ENCODE assay signal across 8 cellular contexts in the genomic region with DNA sequence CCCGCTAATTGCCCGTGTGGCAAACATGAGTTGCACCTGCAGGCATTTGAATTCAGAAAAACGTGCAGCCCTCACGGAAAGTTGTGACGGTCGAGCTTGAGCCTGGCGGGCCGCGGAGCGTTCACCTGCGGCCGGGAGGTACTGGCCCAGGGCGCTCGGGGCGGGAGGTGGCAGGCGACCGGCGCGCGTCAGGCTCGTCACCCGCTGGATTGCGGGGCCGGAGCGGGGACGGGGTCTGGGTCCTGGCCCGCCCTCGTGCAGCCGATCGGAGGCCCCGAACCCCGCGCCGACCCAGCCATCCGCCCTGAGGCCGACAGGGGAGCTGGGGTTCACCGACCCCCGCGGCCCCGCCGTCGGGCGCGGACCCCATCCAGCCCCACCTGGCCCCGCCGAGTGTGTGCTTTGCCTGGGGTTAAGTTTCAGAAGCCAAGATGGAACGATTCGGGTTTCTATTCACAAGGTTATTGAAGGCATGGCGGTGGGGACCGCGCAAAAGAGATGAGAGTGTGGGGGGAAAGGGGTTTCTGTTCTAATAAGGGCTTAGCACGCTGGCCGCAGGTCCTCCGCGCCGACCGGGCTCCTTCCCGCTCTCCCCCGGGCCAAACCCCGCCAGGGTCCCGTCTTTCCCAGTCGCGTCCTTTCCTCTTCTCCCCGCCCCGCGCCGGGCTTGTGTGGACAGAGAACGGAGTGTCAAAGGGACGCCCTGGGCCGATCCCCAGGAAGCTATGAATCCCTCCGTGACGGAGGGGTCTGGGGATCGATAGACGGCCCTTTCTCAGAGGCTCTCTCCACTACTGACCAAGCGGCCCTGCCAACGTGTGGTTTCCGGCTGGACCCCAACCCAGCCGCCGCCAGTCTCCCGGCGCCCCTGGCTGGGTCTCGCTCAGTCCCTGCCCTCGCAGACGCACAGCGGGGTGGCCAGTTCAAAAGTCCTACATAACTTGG. TPM values are rescaled to one million over a fixed set of nuclear protein-coding genes. Genes with fewer than 3 reads are reported as not detected.
DNase-seq lines count a peak whose midpoint lies in the region; ATAC-seq and TF ChIP-seq lines count a peak whose summit lies in the region.

No MANE protein-coding gene starts in this region.

- H3K4me3 Mint-ChIP-seq in CD8-positive, alpha-beta memory T cell = peak overlapping the region; percentile 87 to 93 (median 89)
- H3K4me3 Mint-ChIP-seq in WTC11 = peak overlapping the region; percentile 83

- H3K9me3 Mint-ChIP-seq in CD8-positive, alpha-beta memory T cell = no peaks in the 10 kb centered on the region
- H3K9me3 Mint-ChIP-seq in WTC11 = no peaks in the 10 kb centered on the region

- H3K4me3 ChIP-seq in CD8-positive, alpha-beta memory T cell (ENCODE audit: low read length) = peak overlapping the region; percentile 63
- H3K4me3 ChIP-seq in Jurkat, Clone E6-1 (ENCODE audit: low read length) = peak overlapping the region; percentile 67
- peak overlapping the region; percentile 66 for H3K4me3 ChIP-seq in effector memory CD4-positive, alpha-beta T cell (ENCODE audit: insufficient read depth, low read depth, low read length, poor library complexity, severe bottlenecking)
- peak overlapping the region; percentile 79 for H3K4me3 ChIP-seq in mesodermal cell (ENCODE audit: extremely low read depth, insufficient read depth, low read length, poor library complexity, severe bottlenecking)
- peak overlapping the region; percentile 70 for H3K4me3 ChIP-seq in suprapubic skin

- no peak for TF ChIP-seq EP300 in suprapubic skin (IDR thresholded peaks at IDR 0.05)

- H3K27ac Mint-ChIP-seq in CD8-positive, alpha-beta memory T cell = peak overlapping the region in 7 of 8 donors; percentile 63 to 90 (median 88)
- peak overlapping the region; percentile 99 for H3K27ac Mint-ChIP-seq in WTC11

- ATAC-seq in WTC11 (peak; percentile 4), GM19023 (IDR thresholded peaks at IDR 0.05; ENCODE audit: unreplicated experiment) (no peak), HG02852 (IDR thresholded peaks at IDR 0.05; ENCODE audit: unreplicated experiment) (no peak)

- H3K36me3 Mint-ChIP-seq in CD8-positive, alpha-beta memory T cell = peaks cover 0 to 8% (median 0%) of the 10 kb centered on the region in 3 donors
- no peaks in the 10 kb centered on the region for H3K36me3 Mint-ChIP-seq in WTC11

- peaks cover 40% of the 10 kb centered on the region for H3K27me3 ChIP-seq in CD8-positive, alpha-beta memory T cell (ENCODE audit: insufficient read depth, low read length, poor library complexity, severe bottlenecking)
- H3K27me3 ChIP-seq in effector memory CD4-positive, alpha-beta T cell (replicated peaks; ENCODE audit: control insufficient read depth, insufficient read depth, low read length, poor library complexity, severe bottlenecking) = peaks cover 36% of the 10 kb centered on the region
- peaks cover 56% of the 10 kb centered on the region for H3K27me3 ChIP-seq in suprapubic skin

- H3K27ac ChIP-seq in CD8-positive, alpha-beta memory T cell (ENCODE audit: low read depth, low read length) = no peak overlapping the region
- H3K27ac ChIP-seq in effector memory CD4-positive, alpha-beta T cell (ENCODE audit: insufficient read depth, low read length, poor library complexity, severe bottlenecking) = peak overlapping the region; percentile 12
- peak overlapping the region; percentile 91 for H3K27ac ChIP-seq in mesodermal cell (ENCODE audit: low read depth, low read length, severe bottlenecking)
- peak overlapping the region; percentile 86 for H3K27ac ChIP-seq in suprapubic skin

- DNase-seq in CD8-positive, alpha-beta memory T cell = peak; percentile 8 to 55 (median 29)
- no peak for DNase-seq in Jurkat, Clone E6-1 (ENCODE audit: low read depth, low spot score)
- DNase-seq in WTC11 (ENCODE audit: low spot score) (peak; percentile 68), suprapubic skin (ENCODE audit: low spot score in 2 of 2) (peak; percentile 77 to 82)
- DNase-seq in effector memory CD4-positive, alpha-beta T cell = no peak

- H3K4me1 ChIP-seq in CD8-positive, alpha-beta memory T cell (ENCODE audit: insufficient read depth, low read length) = peaks cover 26% of the 10 kb centered on the region
- peaks cover 17% of the 10 kb centered on the region for H3K4me1 ChIP-seq in effector memory CD4-positive, alpha-beta T cell (ENCODE audit: control insufficient read depth, insufficient read depth, low read length, poor library complexity, severe bottlenecking)
- peaks cover 10% of the 10 kb centered on the region for H3K4me1 ChIP-seq in mesodermal cell (ENCODE audit: control insufficient read depth, insufficient read depth, low read length, poor library complexity, severe bottlenecking)
- peaks cover 34% of the 10 kb centered on the region for H3K4me1 ChIP-seq in suprapubic skin

- WGBS in mesodermal cell (ENCODE audit: insufficient coverage in 2 of 2), 2 experiments = 1% methylated on average over 43 to 67 of the region's 85 CpGs
- WGBS in suprapubic skin = 2% methylated on average over 36 of the region's 85 CpGs

- H3K4me1 Mint-ChIP-seq in CD8-positive, alpha-beta memory T cell = peaks cover 31 to 49% (median 42%) of the 10 kb centered on the region in 3 donors
- H3K4me1 Mint-ChIP-seq in WTC11 = peaks cover 62% of the 10 kb centered on the region

- CTCF ChIA-PET in CD8-positive, alpha-beta memory T cell (lab: Charles Lee) = interaction anchor here (0.8 to 7.7 kb wide), 5 partner anchors 31 to 439 kb away, joined by 3 to 60 read pairs (median 4); a partner anchor contains a TSS
- CTCF ChIA-PET in WTC11 (lab: Charles Lee) = interaction anchor here (2.0 kb wide), 1 partner anchor 11 kb away, joined by 7 read pairs; no protein-coding TSS in a partner anchor

- no peaks in the 10 kb centered on the region for H3K9me3 ChIP-seq in CD8-positive, alpha-beta memory T cell (ENCODE audit: low read length)
- H3K9me3 ChIP-seq in effector memory CD4-positive, alpha-beta T cell (ENCODE audit: control insufficient read depth, low read length) = no peaks in the 10 kb centered on the region
- H3K9me3 ChIP-seq in mesodermal cell (ENCODE audit: control insufficient read depth, low read length) = no peaks in the 10 kb centered on the region
- no peaks in the 10 kb centered on the region for H3K9me3 ChIP-seq in suprapubic skin

- peaks cover 50 to 70% of the 10 kb centered on the region in 2 donors for H3K27me3 Mint-ChIP-seq in CD8-positive, alpha-beta memory T cell
- peaks cover 28% of the 10 kb centered on the region for H3K27me3 Mint-ChIP-seq in WTC11 (ENCODE audit: low read depth)

- TF ChIP-seq CTCF in WTC11 (IDR thresholded peaks at IDR 0.05) (no peak), suprapubic skin (IDR thresholded peaks at IDR 0.05) (no peak)

- TF ChIP-seq POLR2A in suprapubic skin (IDR thresholded peaks at IDR 0.05) = no peak

- H3K36me3 ChIP-seq in CD8-positive, alpha-beta memory T cell (ENCODE audit: insufficient read depth, low read length) = no peaks in the 10 kb centered on the region
- no peaks in the 10 kb centered on the region for H3K36me3 ChIP-seq in effector memory CD4-positive, alpha-beta T cell (ENCODE audit: control insufficient read depth, insufficient read depth, low read length)
- H3K36me3 ChIP-seq in mesodermal cell (ENCODE audit: control insufficient read depth, insufficient read depth, low read length) (peaks cover 8% of the 10 kb centered on the region), suprapubic skin (no peaks in the 10 kb centered on the region)

- POLR2A ChIA-PET in CD8-positive, alpha-beta memory T cell (lab: Charles Lee) = interaction anchor here (1.0 to 1.7 kb wide), 3 partner anchors 8 to 209 kb away, joined by 3 to 5 read pairs (median 3); a partner anchor contains a TSS
- POLR2A ChIA-PET in WTC11 (lab: Charles Lee) = interaction anchor here (0.7 to 1.4 kb wide), 3 partner anchors 43 to 163 kb away, joined by 3 to 4 read pairs (median 3); a partner anchor contains a TSS

TF ChIP-seq in WTC11, 78 proteins besides CTCF, POLR2A, EP300 and RAD21 (continues in another document):
- TF ChIP-seq, protein P1, sequence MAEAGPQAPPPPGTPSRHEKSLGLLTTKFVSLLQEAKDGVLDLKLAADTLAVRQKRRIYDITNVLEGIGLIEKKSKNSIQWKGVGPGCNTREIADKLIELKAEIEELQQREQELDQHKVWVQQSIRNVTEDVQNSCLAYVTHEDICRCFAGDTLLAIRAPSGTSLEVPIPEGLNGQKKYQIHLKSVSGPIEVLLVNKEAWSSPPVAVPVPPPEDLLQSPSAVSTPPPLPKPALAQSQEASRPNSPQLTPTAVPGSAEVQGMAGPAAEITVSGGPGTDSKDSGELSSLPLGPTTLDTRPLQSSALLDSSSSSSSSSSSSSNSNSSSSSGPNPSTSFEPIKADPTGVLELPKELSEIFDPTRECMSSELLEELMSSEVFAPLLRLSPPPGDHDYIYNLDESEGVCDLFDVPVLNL (CRISPR knock-in tag; IDR thresholded peaks at IDR 0.05; ENCODE audit: borderline replicate concordance, low read depth) = no peak; the same call in 1 of the 2 replicates
- TF ChIP-seq MYBL2 (CRISPR knock-in tag; IDR thresholded peaks at IDR 0.05) (peak; percentile 78; the same call in 1 of the 2 replicates), NR1H2 (CRISPR knock-in tag; IDR thresholded peaks at IDR 0.05) (no peak)

RNA-seq across cellular contexts. Expression of a gene that starts 1.6 kb away (rescaled TPM):
- under 1 TPM; 0.09 TPM for total RNA-seq in CD8-positive, alpha-beta memory T cell
- polyA plus RNA-seq in CD8-positive, alpha-beta memory T cell = 0.20 TPM
- 3.3 TPM for polyA plus RNA-seq in Jurkat, Clone E6-1 (2012; ENCODE audit: insufficient read depth, insufficient read length)
- total RNA-seq in WTC11 (2021) (10.6 to 12.3 TPM (median 11.5 TPM) in 3 replicates), suprapubic skin (1 to 10 TPM in 3 of 4 donors, under 1 TPM in 1; 0.76 to 3.0 (median 1.9) TPM)
- 57.0 TPM for polyA plus RNA-seq in mesodermal cell (2013, experiment 1 of 2)
- 56.2 TPM for polyA plus RNA-seq in mesodermal cell (2013, experiment 2 of 2)

RNA-seq across cellular contexts. Expression of a gene that starts 42.9 kb away (rescaled TPM):
- total RNA-seq in CD8-positive, alpha-beta memory T cell = 10 to 100 TPM; 54.7 to 62.5 TPM
- polyA plus RNA-seq in CD8-positive, alpha-beta memory T cell = 38.3 TPM
- 9.5 TPM for polyA plus RNA-seq in Jurkat, Clone E6-1 (2012; ENCODE audit: insufficient read depth, insufficient read length)
- total RNA-seq in WTC11 (2021) = 9.0 to 14.4 TPM (median 9.9 TPM) in 3 replicates
- polyA plus RNA-seq in mesodermal cell (2013, experiment 1 of 2) = 6.9 TPM
- polyA plus RNA-seq in mesodermal cell (2013, experiment 2 of 2) = 7.9 TPM
- total RNA-seq in suprapubic skin = 10 to 100 TPM; 11.1 to 28.4 (median 22.1) TPM

Comparison
In these comparisons a context has a peak if more than half of its experiments do, and no peak if none do; other contexts are left out.
1. DNase-seq: peak in CD8-positive, alpha-beta memory T cell (5 of 5), WTC11 (single experiment) and suprapubic skin (2 of 2); none in Jurkat, Clone E6-1 (single experiment) and effector memory CD4-positive, alpha-beta T cell (0 of 3).
2. Peak in every context shown above with its lines, with median percentiles within 50 percentile points of each other: H3K4me3 ChIP-seq.